11 cellular contexts compared by ENCODE assay signal in the genomic region with DNA sequence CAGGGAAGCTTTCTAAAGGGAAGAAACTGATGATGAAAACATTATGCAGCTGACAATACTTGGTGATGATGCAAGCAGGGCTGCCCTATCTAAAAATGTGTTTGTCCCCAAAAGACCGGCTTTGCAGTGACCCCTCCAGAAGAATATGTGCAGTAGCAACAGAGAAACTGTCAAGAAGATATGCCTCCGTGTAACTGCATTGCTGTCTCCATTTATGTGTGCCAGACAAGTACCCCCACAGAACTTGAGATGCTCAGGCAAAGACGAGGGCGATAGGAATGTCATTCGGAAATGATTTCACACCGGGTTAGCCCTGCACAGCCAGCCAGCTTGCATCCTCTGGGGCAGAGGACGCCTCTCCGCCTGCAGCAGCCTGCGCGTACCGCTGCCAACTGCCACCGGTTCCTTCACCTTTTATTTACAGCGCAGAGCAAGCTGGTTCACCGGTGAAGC. TPM values are rescaled to one million over a fixed set of nuclear protein-coding genes. Genes with fewer than 3 reads are reported as not detected.
DNase-seq lines count a peak whose midpoint lies in the region; ATAC-seq and TF ChIP-seq lines count a peak whose summit lies in the region.
"Had no signal": no experiment of that assay in that cellular context is flagged by ENCODE, and none has a peak within 500 bp of the region (broad histone marks: within the 10 kb centered on the region; RNA-seq: fewer than 3 reads in every experiment).

No MANE protein-coding gene starts in this region.

- no peak for TF ChIP-seq CTCF in fibroblast of mammary gland (conservative IDR thresholded peaks at IDR 0.05; ENCODE audit: control insufficient read depth, insufficient read depth, low read depth, low read length)

- no peak for ATAC-seq in left cardiac atrium

- intact Hi-C loops in left cardiac atrium (cut with DNase I), result loop anchor here in 1 of 2 donors (5.0 kb wide), 1 partner anchor 389 kb away; no protein-coding TSS in a partner anchor

- H3K4me3 ChIP-seq in fibroblast of mammary gland (ENCODE audit: control insufficient read depth, low read depth, low read length), result peak overlapping the region; percentile 43
- H3K4me3 ChIP-seq in skeletal muscle cell (ENCODE audit: low read depth, low read length), result peak overlapping the region; percentile 47

- DNase-seq in SHP77 (lab: John Stamatoyannopoulos, UW), result peak; percentile 66 to 68
- DNase-seq in SHP77 treated with DMSO at 0.1 percent for 48 hours (lab: John Stamatoyannopoulos, UW), result no peak
- peak; percentile 58 for DNase-seq in NCI-H524 treated with DMSO at 0.1 percent for 48 hours (lab: John Stamatoyannopoulos, UW)
- peak; percentile 27 for DNase-seq in fibroblast of mammary gland (ENCODE audit: low read depth)
- DNase-seq in skeletal muscle cell (ENCODE audit: low read depth), result peak; percentile 1
- no peak for DNase-seq in NCI-H1417 treated with DMSO at 0.1 percent for 48 hours (lab: John Stamatoyannopoulos, UW)
- no peak for DNase-seq in stimulated activated CD4-positive, alpha-beta T cell treated with anti-CD3 and anti-CD28 coated beads, Interleukin-4, amount 100 ng/mL, for 4 hours
- DNase-seq in left cardiac atrium, result no peak
- DNase-seq: immature natural killer cell had no signal

RNA-seq across cellular contexts. Expression of gene GABBR2, which starts 2.1 kb away (rescaled TPM):
- under 1 TPM in 1 of 2 donors, not detected in 1; 0.41 TPM for total RNA-seq in left cardiac atrium
- total RNA-seq: activated T-helper 1 cell treated with anti-CD3 and anti-CD28 coated beads, Interleukin-12 subunit alpha, Interleukin-12 subunit beta, Interleukin-2, Interleukin-4 antibody, amounts not matched to agents 30 ng/mL and 10 ng/mL and 1 ng/mL, durations not matched to agents 14 hours and 24 hours and 36 hours; CD4-positive, CD25-positive, alpha-beta regulatory T cell had no signal

Comparison
In these comparisons a context has a peak if more than half of its experiments do, and no peak if none do; other contexts are left out.
1. DNase-seq: peak in SHP77 (2 of 2), NCI-H524 treated with DMSO at 0.1 percent for 48 hours (single experiment), fibroblast of mammary gland (single experiment) and skeletal muscle cell (single experiment); none in SHP77 treated with DMSO at 0.1 percent for 48 hours (single experiment), NCI-H1417 treated with DMSO at 0.1 percent for 48 hours (single experiment), stimulated activated CD4-positive, alpha-beta T cell treated with anti-CD3 and anti-CD28 coated beads, Interleukin-4, amount 100 ng/mL, for 4 hours (0 of 2) and left cardiac atrium (single experiment).